ENCODE assay signal across 1 cellular context in genomic region chr12:51070004-51070403, GRCh38.
A peak's percentile ranks its signal among the peaks of the same experiment; 100 is the strongest.
TF ChIP-seq lines count a peak whose summit lies in the region.

No MANE protein-coding gene starts in this region.

TF ChIP-seq in K562, 482 proteins besides CTCF, POLR2A, EP300 and RAD21 (continues in another document):
- TF ChIP-seq L3MBTL2 (IDR thresholded peaks at IDR 0.05) (peak; percentile 89), ATF3 (IDR thresholded peaks at IDR 0.05) (peak; percentile 90), ATF3 (CRISPR knock-in tag; conservative IDR thresholded peaks at IDR 0.05) (no peak), RBM34 (IDR thresholded peaks at IDR 0.05; ENCODE audit: borderline replicate concordance, insufficient read depth, low read length) (no peak), EP400 (IDR thresholded peaks at IDR 0.05) (peak; percentile 72), SMAD3 (CRISPR knock-in tag; conservative IDR thresholded peaks at IDR 0.05) (no peak), ZNF232 (CRISPR knock-in tag; IDR thresholded peaks at IDR 0.05) (no peak), NKRF (IDR thresholded peaks at IDR 0.05; ENCODE audit: borderline replicate concordance) (no peak), ATF7 (IDR thresholded peaks at IDR 0.05) (peak; percentile 72), TAF9B (IDR thresholded peaks at IDR 0.05; ENCODE audit: partially characterized antibody) (no peak), TAF7 (tag; IDR thresholded peaks at IDR 0.05) (no peak), ZBTB5 (IDR thresholded peaks at IDR 0.05) (no peak), DMBX1 (CRISPR knock-in tag; IDR thresholded peaks at IDR 0.05; ENCODE audit: borderline replicate concordance) (peak; percentile 77), E2F1 (CRISPR knock-in tag; IDR thresholded peaks at IDR 0.05) (no peak), TCF3 (CRISPR knock-in tag; IDR thresholded peaks at IDR 0.05) (peak; percentile 40; the same call in 1 of the 2 replicates), CEBPG (CRISPR knock-in tag; IDR thresholded peaks at IDR 0.05) (peak; percentile 87), CEBPG (tag; conservative IDR thresholded peaks at IDR 0.05 in 1 of 2, IDR thresholded peaks at IDR 0.05 in 1 of 2) (peak; percentile 95 to 96), ZBTB33 (CRISPR knock-in tag; IDR thresholded peaks at IDR 0.05) (peak; percentile 7; the same call in 1 of the 2 replicates), E2F8 (IDR thresholded peaks at IDR 0.05; ENCODE audit: low read depth, partially characterized antibody) (no peak), ATF4 (CRISPR knock-in tag; IDR thresholded peaks at IDR 0.05) (peak; percentile 42; the same call in 1 of the 2 replicates), RAD51 (IDR thresholded peaks at IDR 0.05; ENCODE audit: borderline replicate concordance, low read depth) (peak; percentile 85), NFE2L1 (tag; IDR thresholded peaks at IDR 0.05; ENCODE audit: borderline replicate concordance, low read depth) (no peak), ZC3H4 (CRISPR knock-in tag; IDR thresholded peaks at IDR 0.05; ENCODE audit: borderline replicate concordance) (no peak), SMAD4 (CRISPR knock-in tag; conservative IDR thresholded peaks at IDR 0.05) (peak; percentile 80), HNRNPH1 (optimal IDR thresholded peaks at IDR 0.05; ENCODE audit: low read depth, low read length) (no peak), LEF1 (IDR thresholded peaks at IDR 0.05) (peak; percentile 63; the same call in 1 of the 2 replicates), MGA (IDR thresholded peaks at IDR 0.05) (peak; percentile 73), JUND (IDR thresholded peaks at IDR 0.05; ENCODE audit: borderline replicate concordance, low read depth, low read length) (0 out of 2 replicates have a peak, but pooled peaks have one; percentile 27), JUND (tag; IDR thresholded peaks at IDR 0.05; ENCODE audit: borderline replicate concordance, low read depth, low read length) (no peak; the same call in 2 of the 3 replicates), GABPB2 (CRISPR knock-in tag; conservative IDR thresholded peaks at IDR 0.05) (no peak), ZEB2 (IDR thresholded peaks at IDR 0.05) (peak; percentile 95)
